In genomic region chr1:212432706-212433576, GRCh38 we compare ENCODE assay signal across 1 cellular context.
TF ChIP-seq lines count a peak whose summit lies in the region.

TSS of gene NENF (plus strand) at chr1:212432920. CDS start at chr1:212432944, 24 bp downstream.

TF ChIP-seq in K562, 482 proteins besides CTCF, POLR2A, EP300 and RAD21 (continued from another document and continues in another):
- peak; percentile 87 for TF ChIP-seq VEZF1 (CRISPR knock-in tag; IDR thresholded peaks at IDR 0.05)
- TF ChIP-seq RFX7 (CRISPR knock-in tag; IDR thresholded peaks at IDR 0.05): no peak
- TF ChIP-seq CAMTA2 (CRISPR knock-in tag; conservative IDR thresholded peaks at IDR 0.05): no peak
- no peak for TF ChIP-seq NFATC3 (IDR thresholded peaks at IDR 0.05)
- TF ChIP-seq ZNF655 (CRISPR knock-in tag; IDR thresholded peaks at IDR 0.05): no peak
- TF ChIP-seq HOMEZ (CRISPR knock-in tag; IDR thresholded peaks at IDR 0.05): no peak
- no peak for TF ChIP-seq ARHGAP35 (IDR thresholded peaks at IDR 0.05; ENCODE audit: partially characterized antibody)
- no peak for TF ChIP-seq HEY1 (CRISPR knock-in tag; IDR thresholded peaks at IDR 0.05; ENCODE audit: borderline replicate concordance)
- TF ChIP-seq SMARCA5 (IDR thresholded peaks at IDR 0.05): no peak
- TF ChIP-seq CREM (IDR thresholded peaks at IDR 0.05; ENCODE audit: low read depth): no peak
- TF ChIP-seq ZSCAN32 (CRISPR knock-in tag; IDR thresholded peaks at IDR 0.05): no peak
- no peak for TF ChIP-seq SREBF2 (CRISPR knock-in tag; IDR thresholded peaks at IDR 0.05)
- TF ChIP-seq E4F1 (CRISPR knock-in tag; IDR thresholded peaks at IDR 0.05; ENCODE audit: borderline replicate concordance): no peak
- TF ChIP-seq ETV1 (tag; conservative IDR thresholded peaks at IDR 0.05; ENCODE audit: low read depth): no peak
- no peak for TF ChIP-seq DPF2 (IDR thresholded peaks at IDR 0.05)
- no peak for TF ChIP-seq ZNF384 (IDR thresholded peaks at IDR 0.05; ENCODE audit: low read depth, low read length)
- no peak for TF ChIP-seq ELK1 (CRISPR knock-in tag; IDR thresholded peaks at IDR 0.05)
- peak; percentile 42 for TF ChIP-seq HNRNPLL (IDR thresholded peaks at IDR 0.05; ENCODE audit: low read depth, low read length, poor library complexity, severe bottlenecking)
- peak; percentile 32 for TF ChIP-seq RREB1 (CRISPR knock-in tag; IDR thresholded peaks at IDR 0.05)
- TF ChIP-seq PHF21A (IDR thresholded peaks at IDR 0.05; ENCODE audit: borderline replicate concordance, low read depth): no peak
- no peak for TF ChIP-seq ZNF766 (CRISPR knock-in tag; conservative IDR thresholded peaks at IDR 0.05)
- no peak for TF ChIP-seq ZBTB17 (CRISPR knock-in tag; IDR thresholded peaks at IDR 0.05)
- no peak for TF ChIP-seq ZC3H8 (IDR thresholded peaks at IDR 0.05)
- TF ChIP-seq KDM5B (IDR thresholded peaks at IDR 0.05; ENCODE audit: insufficient replicate concordance, low read depth, low read length): peak; percentile 88
- TF ChIP-seq ZNF134 (CRISPR knock-in tag; conservative IDR thresholded peaks at IDR 0.05): no peak
- TF ChIP-seq PRPF4 (IDR thresholded peaks at IDR 0.05; ENCODE audit: insufficient read depth, low read depth, low read length, poor library complexity, severe bottlenecking): no peak
- no peak for TF ChIP-seq ZNF253 (CRISPR knock-in tag; conservative IDR thresholded peaks at IDR 0.05)
- peak; percentile 96 for TF ChIP-seq HMGN3 (IDR thresholded peaks at IDR 0.05; ENCODE audit: borderline replicate concordance, extremely low read depth, insufficient read length, low read depth, low read length)
- no peak for TF ChIP-seq NR4A1 (CRISPR knock-in tag; IDR thresholded peaks at IDR 0.05)
- no peak for TF ChIP-seq NR4A1 (tag; IDR thresholded peaks at IDR 0.05)
- no peak for TF ChIP-seq KAT2B (IDR thresholded peaks at IDR 0.05; ENCODE audit: low read depth, low read length)
- 0 out of 2 replicates have a peak, but pooled peaks have one; percentile 28 for TF ChIP-seq FOSL1 (tag; conservative IDR thresholded peaks at IDR 0.05)
- TF ChIP-seq RCOR1 (IDR thresholded peaks at IDR 0.05; ENCODE audit: borderline replicate concordance in 1 of 2, low read depth in 2 of 2, low read length in 2 of 2): no peak; a peak in 1 of 4 replicates
- TF ChIP-seq ZNF507 (tag; conservative IDR thresholded peaks at IDR 0.05): no peak
- no peak for TF ChIP-seq BRF1 (IDR thresholded peaks at IDR 0.05; ENCODE audit: borderline replicate concordance, extremely low read depth, insufficient read length)
- peak; percentile 98 for TF ChIP-seq RB1 (IDR thresholded peaks at IDR 0.05; ENCODE audit: low read depth)
- no peak; the same call in 1 of the 2 replicates for TF ChIP-seq ZNF76 (CRISPR knock-in tag; IDR thresholded peaks at IDR 0.05; ENCODE audit: borderline replicate concordance)
- TF ChIP-seq ETV6 (IDR thresholded peaks at IDR 0.05; ENCODE audit: borderline replicate concordance in 1 of 2, low read depth in 2 of 2, low read length in 1 of 2): no peak
- TF ChIP-seq ETV6 (CRISPR knock-in tag; IDR thresholded peaks at IDR 0.05; ENCODE audit: borderline replicate concordance): no peak
- TF ChIP-seq ILK (tag; IDR thresholded peaks at IDR 0.05; ENCODE audit: borderline replicate concordance, low read depth): no peak
- TF ChIP-seq ZNF354B (CRISPR knock-in tag; IDR thresholded peaks at IDR 0.05): no peak
- TF ChIP-seq ELF2 (CRISPR knock-in tag; IDR thresholded peaks at IDR 0.05): no peak
- TF ChIP-seq TEAD1 (CRISPR knock-in tag; IDR thresholded peaks at IDR 0.05): peak in 1 of 2 experiments; percentile 43; a peak in 2 of 4 replicates
- no peak for TF ChIP-seq NR2C1 (IDR thresholded peaks at IDR 0.05)
- no peak for TF ChIP-seq NR2C1 (tag; IDR thresholded peaks at IDR 0.05)
- no peak for TF ChIP-seq SPI1 (IDR thresholded peaks at IDR 0.05; ENCODE audit: borderline replicate concordance, low read depth, low read length)
- peak; percentile 66; the same call in 1 of the 2 replicates for TF ChIP-seq CTBP1 (IDR thresholded peaks at IDR 0.05; ENCODE audit: borderline replicate concordance)
- TF ChIP-seq ZNF431 (CRISPR knock-in tag; IDR thresholded peaks at IDR 0.05): no peak
- no peak for TF ChIP-seq TRIM25 (IDR thresholded peaks at IDR 0.05; ENCODE audit: borderline replicate concordance)
- no peak for TF ChIP-seq TFAM (CRISPR knock-in tag; conservative IDR thresholded peaks at IDR 0.05)
- TF ChIP-seq CLOCK (CRISPR knock-in tag; IDR thresholded peaks at IDR 0.05; ENCODE audit: borderline replicate concordance): no peak
- TF ChIP-seq ETV5 (CRISPR knock-in tag; IDR thresholded peaks at IDR 0.05; ENCODE audit: low read depth): no peak
- no peak for TF ChIP-seq IFI16 (CRISPR knock-in tag; IDR thresholded peaks at IDR 0.05)
- TF ChIP-seq U2AF2 (optimal IDR thresholded peaks at IDR 0.05; ENCODE audit: low read depth, low read length): no peak
- no peak for TF ChIP-seq TEAD2 (tag; IDR thresholded peaks at IDR 0.05)
